1 cellular context compared by ENCODE assay signal in the genomic region with DNA sequence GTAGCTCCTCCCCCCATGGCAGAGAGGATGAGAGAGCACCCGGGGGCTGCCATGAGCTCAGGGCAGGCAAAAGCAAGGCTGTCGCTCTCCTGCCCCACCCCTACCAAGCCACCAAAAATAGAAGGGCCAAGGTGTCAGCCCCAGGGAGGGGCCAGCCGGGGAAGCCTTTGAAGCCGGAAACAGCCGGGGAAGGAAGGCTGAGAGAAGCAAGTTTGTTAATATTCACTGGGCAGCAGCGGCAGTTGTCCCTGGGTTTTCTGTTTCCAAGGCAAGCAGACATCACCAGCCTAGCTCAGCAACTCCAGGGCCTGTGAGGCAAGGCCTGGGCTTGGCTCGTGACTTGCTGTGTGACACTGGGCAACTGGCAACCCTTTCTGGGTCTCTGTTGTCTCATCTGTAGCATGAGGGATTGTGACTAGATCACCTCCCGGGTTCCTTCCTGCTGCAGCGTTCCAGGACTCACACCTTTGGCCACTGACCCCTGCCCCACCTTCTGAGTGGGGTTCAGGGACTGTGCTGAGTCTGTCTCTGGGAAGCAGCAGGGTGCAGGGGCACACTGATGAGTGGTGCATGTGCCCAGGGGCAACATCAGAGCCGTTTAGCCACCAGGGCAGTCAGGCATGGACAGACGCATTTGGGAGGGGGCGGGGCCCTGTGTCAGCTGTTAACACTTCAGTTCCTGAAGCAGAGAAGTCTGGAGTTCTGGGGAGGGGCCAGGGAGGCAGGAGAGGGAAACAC.
TF ChIP-seq lines count a peak whose summit lies in the region.

No MANE protein-coding gene starts in this region.

TF ChIP-seq in WTC11, 78 proteins besides CTCF, POLR2A, EP300 and RAD21 (continued from another document):
- TF ChIP-seq TCF7 (CRISPR knock-in tag; IDR thresholded peaks at IDR 0.05; ENCODE audit: low read depth) (no peak), IRF2 (CRISPR knock-in tag; IDR thresholded peaks at IDR 0.05; ENCODE audit: borderline replicate concordance, low read depth) (no peak), TEAD1 (CRISPR knock-in tag; IDR thresholded peaks at IDR 0.05) (0 out of 2 replicates have a peak, but pooled peaks have one; percentile 15), ZNF423 (CRISPR knock-in tag; IDR thresholded peaks at IDR 0.05) (no peak)
- TF ChIP-seq, protein P1, sequence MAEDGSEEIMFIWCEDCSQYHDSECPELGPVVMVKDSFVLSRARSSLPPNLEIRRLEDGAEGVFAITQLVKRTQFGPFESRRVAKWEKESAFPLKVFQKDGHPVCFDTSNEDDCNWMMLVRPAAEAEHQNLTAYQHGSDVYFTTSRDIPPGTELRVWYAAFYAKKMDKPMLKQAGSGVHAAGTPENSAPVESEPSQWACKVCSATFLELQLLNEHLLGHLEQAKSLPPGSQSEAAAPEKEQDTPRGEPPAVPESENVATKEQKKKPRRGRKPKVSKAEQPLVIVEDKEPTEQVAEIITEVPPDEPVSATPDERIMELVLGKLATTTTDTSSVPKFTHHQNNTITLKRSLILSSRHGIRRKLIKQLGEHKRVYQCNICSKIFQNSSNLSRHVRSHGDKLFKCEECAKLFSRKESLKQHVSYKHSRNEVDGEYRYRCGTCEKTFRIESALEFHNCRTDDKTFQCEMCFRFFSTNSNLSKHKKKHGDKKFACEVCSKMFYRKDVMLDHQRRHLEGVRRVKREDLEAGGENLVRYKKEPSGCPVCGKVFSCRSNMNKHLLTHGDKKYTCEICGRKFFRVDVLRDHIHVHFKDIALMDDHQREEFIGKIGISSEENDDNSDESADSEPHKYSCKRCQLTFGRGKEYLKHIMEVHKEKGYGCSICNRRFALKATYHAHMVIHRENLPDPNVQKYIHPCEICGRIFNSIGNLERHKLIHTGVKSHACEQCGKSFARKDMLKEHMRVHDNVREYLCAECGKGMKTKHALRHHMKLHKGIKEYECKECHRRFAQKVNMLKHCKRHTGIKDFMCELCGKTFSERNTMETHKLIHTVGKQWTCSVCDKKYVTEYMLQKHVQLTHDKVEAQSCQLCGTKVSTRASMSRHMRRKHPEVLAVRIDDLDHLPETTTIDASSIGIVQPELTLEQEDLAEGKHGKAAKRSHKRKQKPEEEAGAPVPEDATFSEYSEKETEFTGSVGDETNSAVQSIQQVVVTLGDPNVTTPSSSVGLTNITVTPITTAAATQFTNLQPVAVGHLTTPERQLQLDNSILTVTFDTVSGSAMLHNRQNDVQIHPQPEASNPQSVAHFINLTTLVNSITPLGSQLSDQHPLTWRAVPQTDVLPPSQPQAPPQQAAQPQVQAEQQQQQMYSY (CRISPR knock-in tag; IDR thresholded peaks at IDR 0.05) = no peak
- TF ChIP-seq, protein P2, sequence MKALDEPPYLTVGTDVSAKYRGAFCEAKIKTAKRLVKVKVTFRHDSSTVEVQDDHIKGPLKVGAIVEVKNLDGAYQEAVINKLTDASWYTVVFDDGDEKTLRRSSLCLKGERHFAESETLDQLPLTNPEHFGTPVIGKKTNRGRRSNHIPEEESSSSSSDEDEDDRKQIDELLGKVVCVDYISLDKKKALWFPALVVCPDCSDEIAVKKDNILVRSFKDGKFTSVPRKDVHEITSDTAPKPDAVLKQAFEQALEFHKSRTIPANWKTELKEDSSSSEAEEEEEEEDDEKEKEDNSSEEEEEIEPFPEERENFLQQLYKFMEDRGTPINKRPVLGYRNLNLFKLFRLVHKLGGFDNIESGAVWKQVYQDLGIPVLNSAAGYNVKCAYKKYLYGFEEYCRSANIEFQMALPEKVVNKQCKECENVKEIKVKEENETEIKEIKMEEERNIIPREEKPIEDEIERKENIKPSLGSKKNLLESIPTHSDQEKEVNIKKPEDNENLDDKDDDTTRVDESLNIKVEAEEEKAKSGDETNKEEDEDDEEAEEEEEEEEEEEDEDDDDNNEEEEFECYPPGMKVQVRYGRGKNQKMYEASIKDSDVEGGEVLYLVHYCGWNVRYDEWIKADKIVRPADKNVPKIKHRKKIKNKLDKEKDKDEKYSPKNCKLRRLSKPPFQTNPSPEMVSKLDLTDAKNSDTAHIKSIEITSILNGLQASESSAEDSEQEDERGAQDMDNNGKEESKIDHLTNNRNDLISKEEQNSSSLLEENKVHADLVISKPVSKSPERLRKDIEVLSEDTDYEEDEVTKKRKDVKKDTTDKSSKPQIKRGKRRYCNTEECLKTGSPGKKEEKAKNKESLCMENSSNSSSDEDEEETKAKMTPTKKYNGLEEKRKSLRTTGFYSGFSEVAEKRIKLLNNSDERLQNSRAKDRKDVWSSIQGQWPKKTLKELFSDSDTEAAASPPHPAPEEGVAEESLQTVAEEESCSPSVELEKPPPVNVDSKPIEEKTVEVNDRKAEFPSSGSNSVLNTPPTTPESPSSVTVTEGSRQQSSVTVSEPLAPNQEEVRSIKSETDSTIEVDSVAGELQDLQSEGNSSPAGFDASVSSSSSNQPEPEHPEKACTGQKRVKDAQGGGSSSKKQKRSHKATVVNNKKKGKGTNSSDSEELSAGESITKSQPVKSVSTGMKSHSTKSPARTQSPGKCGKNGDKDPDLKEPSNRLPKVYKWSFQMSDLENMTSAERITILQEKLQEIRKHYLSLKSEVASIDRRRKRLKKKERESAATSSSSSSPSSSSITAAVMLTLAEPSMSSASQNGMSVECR (CRISPR knock-in tag; IDR thresholded peaks at IDR 0.05; ENCODE audit: borderline replicate concordance) = no peak
